ENCODE assay signal across 8 cellular contexts in the genomic region with DNA sequence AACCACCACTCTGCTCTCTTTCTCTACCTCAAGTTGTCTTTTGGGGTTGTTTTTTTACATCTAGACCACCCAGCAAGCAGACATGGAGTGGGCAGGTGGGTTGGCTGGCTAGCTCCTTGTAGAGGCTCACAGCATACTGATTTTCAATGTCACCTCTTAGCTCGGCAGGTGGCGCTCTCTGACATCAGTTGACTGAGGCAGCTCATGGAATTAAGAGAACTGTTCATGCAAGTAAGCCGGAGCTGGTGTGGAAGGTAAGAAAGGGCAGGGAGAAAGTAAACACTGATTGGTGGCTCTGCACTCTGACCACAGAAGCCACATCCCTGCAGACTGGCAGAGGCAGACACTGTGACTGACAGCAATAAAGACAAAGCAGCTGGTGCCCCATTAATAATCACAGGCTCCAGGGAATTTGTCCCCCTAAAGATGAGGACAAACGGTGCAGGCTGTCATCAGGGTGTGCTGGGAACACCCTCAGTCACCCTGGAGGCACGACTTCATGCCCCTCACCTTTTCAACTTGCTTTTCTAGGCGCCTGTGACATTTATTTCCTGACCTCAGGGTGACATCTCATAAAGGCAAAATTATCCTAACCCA.
DNase-seq lines count a peak whose midpoint lies in the region; ATAC-seq and TF ChIP-seq lines count a peak whose summit lies in the region.

No MANE protein-coding gene starts in this region.

- in situ Hi-C loops in HAP-1 (cut with MboI; ENCODE audit: low sequenced_read_pairs) (loop anchor here (10.0 kb wide), 2 partner anchors 235 to 465 kb away; no protein-coding TSS in a partner anchor), SK-MEL-5 (cut with HindIII; ENCODE audit: low pct_unique_long_range_greater_than_20kb, low sequenced_read_pairs) (no loop called here)

- POLR2A ChIA-PET in T-cell (lab: Charles Lee), result no interaction called here

- H3K36me3 Mint-ChIP-seq in neural crest cell (ENCODE audit: low read depth) (no peaks in the 10 kb centered on the region), T-cell (no peaks in the 10 kb centered on the region)

- H3K27me3 ChIP-seq in GM06990 (replicated peaks; ENCODE audit: control insufficient read depth, insufficient read depth, low read length) (no peaks in the 10 kb centered on the region; the same call in none of the 2 replicates), HAP-1 (ENCODE audit: low read depth) (peaks cover 38% of the 10 kb centered on the region)

- no peak overlapping the region for H3K4me3 Mint-ChIP-seq in neural crest cell
- no peak overlapping the region for H3K4me3 Mint-ChIP-seq in T-cell

- TF ChIP-seq POLR2A in erythroblast (IDR thresholded peaks at IDR 0.05; ENCODE audit: low read length), result no peak

- peak; percentile 82 for TF ChIP-seq CTCF in GM06990 (IDR thresholded peaks at IDR 0.05; ENCODE audit: insufficient read depth, low read length, poor library complexity, severe bottlenecking)
- TF ChIP-seq CTCF in neural crest cell (conservative IDR thresholded peaks at IDR 0.05), result peak; percentile 72

- ATAC-seq in T-cell (replicated peaks in 1 of 4) (no peak), HG03095 (IDR thresholded peaks at IDR 0.05; ENCODE audit: unreplicated experiment) (no peak)

- no peaks in the 10 kb centered on the region for H3K9me3 Mint-ChIP-seq in neural crest cell
- no peaks in the 10 kb centered on the region for H3K9me3 Mint-ChIP-seq in T-cell

- H3K27ac Mint-ChIP-seq in neural crest cell (ENCODE audit: unreplicated experiment) (no peak overlapping the region), T-cell (no peak overlapping the region)

- H3K4me3 ChIP-seq in GM06990 (replicated peaks; ENCODE audit: low read depth, low read length), result no peak overlapping the region
- H3K4me3 ChIP-seq in HAP-1, result no peak overlapping the region

- H3K27me3 Mint-ChIP-seq in neural crest cell (ENCODE audit: low read depth) (peaks cover 81% of the 10 kb centered on the region), T-cell (peaks cover 0 to 4% of the 10 kb centered on the region in 2 donors)

- CTCF ChIA-PET in T-cell (lab: Charles Lee), result no interaction called here

- H3K9me3 ChIP-seq in HAP-1, result no peaks in the 10 kb centered on the region

- H3K4me1 ChIP-seq in HAP-1, result no peaks in the 10 kb centered on the region

- DNase-seq in GM06990 (ENCODE audit: extremely low read depth, insufficient read length) (peak; percentile 8), HAP-1 (ENCODE audit: low spot score in 2 of 2) (peak; percentile 38 to 81), NCI-H128 (lab: John Stamatoyannopoulos, UW; ENCODE audit: unreplicated experiment) (peak; percentile 84), SK-MEL-5 (ENCODE audit: low read depth, low spot score) (peak; percentile 85), erythroblast (lab: John Stamatoyannopoulos, UW) (peak; percentile 23 to 54), neural crest cell (ENCODE audit: low read depth, low spot score) (peak; percentile 72), T-cell (no peak)

- H3K36me3 ChIP-seq in GM06990 (ENCODE audit: control insufficient read depth, insufficient read depth, low read length) (no peaks in the 10 kb centered on the region), HAP-1 (replicated peaks) (no peaks in the 10 kb centered on the region)

- H3K4me1 Mint-ChIP-seq in neural crest cell, result no peaks in the 10 kb centered on the region
- no peaks in the 10 kb centered on the region for H3K4me1 Mint-ChIP-seq in T-cell

Comparison
In these comparisons a context has a peak if more than half of its experiments do, and no peak if none do; other contexts are left out.
1. DNase-seq: peak in GM06990 (single experiment), HAP-1 (2 of 2), NCI-H128 (single experiment), SK-MEL-5 (single experiment), erythroblast (2 of 2) and neural crest cell (single experiment); none in T-cell (0 of 34).